Comparison of ENCODE assay signal across 1 cellular context in genomic region chr9:92875373-92875772, GRCh38.
TF ChIP-seq lines count a peak whose summit lies in the region.

No MANE protein-coding gene starts in this region.

TF ChIP-seq in SK-N-SH, 30 proteins besides CTCF, POLR2A, EP300 and RAD21 (continued from another document):
- no peak for TF ChIP-seq REST (IDR thresholded peaks at IDR 0.05; ENCODE audit: low read depth, low read length)
- no peak for TF ChIP-seq EZH2phosphoT487 (IDR thresholded peaks at IDR 0.05; ENCODE audit: borderline replicate concordance, low read depth)
- TF ChIP-seq RXRA (IDR thresholded peaks at IDR 0.05; ENCODE audit: borderline replicate concordance, low read depth) = no peak
- no peak for TF ChIP-seq MAX (IDR thresholded peaks at IDR 0.05; ENCODE audit: low read depth)
- no peak for TF ChIP-seq IRF3 (IDR thresholded peaks at IDR 0.05; ENCODE audit: low read depth, low read length)
- TF ChIP-seq GATA2 (CRISPR knock-in tag; IDR thresholded peaks at IDR 0.05) = no peak
- no peak for TF ChIP-seq ZBTB33 (IDR thresholded peaks at IDR 0.05; ENCODE audit: borderline replicate concordance, low read depth)
- TF ChIP-seq USF2 (IDR thresholded peaks at IDR 0.05; ENCODE audit: borderline replicate concordance, low read depth, low read length) = no peak
- no peak for TF ChIP-seq NRF1 (IDR thresholded peaks at IDR 0.05; ENCODE audit: low read depth, low read length)
